Comparison of ENCODE assay signal across 8 cellular contexts in genomic region chr6:158231551-158232444, GRCh38.
DNase-seq lines count a peak whose midpoint lies in the region; ATAC-seq and TF ChIP-seq lines count a peak whose summit lies in the region.

No MANE protein-coding gene starts in this region.

- H3K36me3 ChIP-seq in HUES64 (ENCODE audit: insufficient read depth, low read length) (no peaks in the 10 kb centered on the region), SJCRH30 (peaks cover 18% of the 10 kb centered on the region), tibial artery (no peaks in the 10 kb centered on the region)

- peaks cover 14% of the 10 kb centered on the region for H3K27me3 ChIP-seq in HUES64 (ENCODE audit: insufficient read depth, low read length)
- H3K27me3 ChIP-seq in SJCRH30: no peaks in the 10 kb centered on the region
- no peaks in the 10 kb centered on the region for H3K27me3 ChIP-seq in tibial artery

- under 1% methylated on average over 123 of the region's 123 CpGs for WGBS in HUES64

- TF ChIP-seq CTCF in tibial artery (IDR thresholded peaks at IDR 0.05): no peak

- H3K4me1 ChIP-seq in HUES64 (ENCODE audit: insufficient read depth, low read length): no peaks in the 10 kb centered on the region
- H3K4me1 ChIP-seq in SJCRH30: peaks cover 4% of the 10 kb centered on the region
- peaks cover 0 to 21% (median 13%) of the 10 kb centered on the region in 4 donors for H3K4me1 ChIP-seq in tibial artery

- peak overlapping the region; percentile 59 for H3K4me3 ChIP-seq in HUES64 (ENCODE audit: low read length)
- peak overlapping the region; percentile 81 for H3K4me3 ChIP-seq in SJCRH30
- H3K4me3 ChIP-seq in tibial artery: peak overlapping the region; percentile 83 to 90

- intact Hi-C loops in tibial artery (cut with DNase I; ENCODE audit: low total_unique reads): no loop called here

- peak; percentile 46 for ATAC-seq in GM21447 (IDR thresholded peaks at IDR 0.05; ENCODE audit: unreplicated experiment)

- peak overlapping the region; percentile 65 for H3K9ac ChIP-seq in HUES64 (ENCODE audit: low read depth, low read length)

- DNase-seq in DMS 273 treated with DMSO at 0.1 percent for 48 hours (lab: John Stamatoyannopoulos, UW) (peak; percentile 29), SJCRH30 (peak; percentile 81 to 83), globus pallidus (ENCODE audit: low spot score) (peak; percentile 77), occipital lobe (lab: John Stamatoyannopoulos, UW) (peak; percentile 59), tibial artery (peak; percentile 56 to 83)
- peak; percentile 78 for DNase-seq in activated naive CD4-positive, alpha-beta T cell treated with Interleukin-2 at 50 U/mL for 16 hours

- H3K9me3 ChIP-seq in HUES64 (ENCODE audit: insufficient read depth, low read depth, low read length) (no peaks in the 10 kb centered on the region), SJCRH30 (replicated peaks) (no peaks in the 10 kb centered on the region), tibial artery (no peaks in the 10 kb centered on the region)

- H3K27ac ChIP-seq in HUES64 (ENCODE audit: low read depth, low read length): peak overlapping the region; percentile 83; the same call in 1 of the 2 replicates
- H3K27ac ChIP-seq in SJCRH30: peak overlapping the region; percentile 89
- H3K27ac ChIP-seq in tibial artery: peak overlapping the region; percentile 84 to 88

Comparison
In these comparisons a context has a peak if more than half of its experiments do, and no peak if none do; other contexts are left out.
1. Peak in every context shown above with its lines: DNase-seq, ATAC-seq, H3K4me3 ChIP-seq and H3K27ac ChIP-seq.
2. DNase-seq: peak in every context shown above with its lines; median percentile 82 in SJCRH30; 78 in activated naive CD4-positive, alpha-beta T cell treated with Interleukin-2 at 50 U/mL for 16 hours; 77 in globus pallidus; 70 in tibial artery; 59 in occipital lobe; 29 in DMS 273 treated with DMSO at 0.1 percent for 48 hours.